1 cellular context compared by ENCODE assay signal in the genomic region with DNA sequence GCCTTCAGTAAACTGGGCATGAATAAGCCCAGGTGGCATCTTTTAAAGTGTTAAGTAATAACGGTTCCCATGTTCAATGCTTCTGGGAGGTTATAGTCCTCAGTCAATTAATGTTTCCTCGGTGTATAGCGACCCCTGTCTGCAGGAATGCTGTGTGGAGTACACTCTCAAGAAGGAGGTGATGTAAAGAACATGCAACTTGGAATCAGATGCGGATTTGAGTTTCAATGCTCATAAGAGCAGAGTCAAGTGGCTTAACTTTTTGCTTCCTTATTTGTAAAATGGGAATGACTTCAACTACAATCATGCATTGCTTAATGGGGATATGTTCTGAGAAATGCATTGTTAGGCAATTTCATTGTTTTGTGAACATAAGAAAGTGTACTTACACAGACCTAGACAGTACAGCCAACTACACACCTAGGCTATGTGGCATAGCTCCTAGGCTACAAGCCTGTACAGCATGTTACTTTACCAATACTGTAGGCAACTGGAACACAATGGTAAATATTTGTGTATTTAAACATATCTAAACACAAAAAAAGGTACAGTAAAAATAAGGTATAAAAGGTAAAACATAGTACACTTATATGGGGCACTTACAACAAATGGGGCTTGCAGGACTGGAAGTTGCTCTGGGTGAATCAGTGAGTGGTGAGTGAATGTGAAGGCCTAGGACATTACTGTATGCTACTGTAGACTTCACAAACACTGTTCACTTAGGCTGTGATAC.
TF ChIP-seq lines count a peak whose summit lies in the region.

No MANE protein-coding gene starts in this region.

TF ChIP-seq in WTC11, 78 proteins besides CTCF, POLR2A, EP300 and RAD21 (continued from another document):
- TF ChIP-seq JAZF1 (CRISPR knock-in tag; IDR thresholded peaks at IDR 0.05), result no peak
